8 cellular contexts compared by ENCODE assay signal in the genomic region with DNA sequence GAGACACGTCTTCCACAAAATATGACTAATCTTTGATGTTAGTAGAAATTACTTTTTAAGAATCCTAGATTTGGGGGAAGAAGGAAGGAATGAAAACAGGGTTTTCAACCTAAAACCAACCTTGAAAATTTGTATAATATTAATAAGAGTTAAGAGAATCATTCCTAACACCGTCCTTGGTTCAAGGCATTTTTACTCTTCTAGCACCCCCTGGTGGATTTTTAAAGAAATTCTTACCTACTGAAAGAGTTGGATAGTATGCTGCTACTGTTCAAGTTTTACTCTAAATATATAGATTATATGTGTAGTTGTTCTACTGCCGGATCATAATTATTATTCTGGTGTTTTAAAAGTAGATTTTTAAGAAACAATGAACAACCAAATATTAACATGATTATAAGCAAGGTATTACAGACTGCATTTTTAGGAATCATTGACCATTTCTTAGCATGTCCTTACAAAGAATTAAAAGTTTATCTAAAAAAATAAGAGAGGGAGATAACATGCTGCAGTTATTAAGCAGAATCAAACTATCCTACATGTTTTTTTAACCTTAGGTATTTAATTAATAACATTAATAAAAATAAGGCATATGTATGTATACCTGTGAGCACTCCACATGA. TPM values are rescaled to one million over a fixed set of nuclear protein-coding genes. Genes with fewer than 3 reads are reported as not detected.
DNase-seq lines count a peak whose midpoint lies in the region; ATAC-seq and TF ChIP-seq lines count a peak whose summit lies in the region.

No MANE protein-coding gene starts in this region.

- no peaks in the 10 kb centered on the region for H3K4me1 Mint-ChIP-seq in CD8-positive, alpha-beta T cell (ENCODE audit: low read depth)

- no peak overlapping the region for H3K4me3 ChIP-seq in CD8-positive, alpha-beta T cell (ENCODE audit: low read depth, low read length)
- no peak overlapping the region for H3K4me3 ChIP-seq in neural cell (ENCODE audit: low read length)
- no peak overlapping the region for H3K4me3 ChIP-seq in lower leg skin (ENCODE audit: low read depth, poor library complexity, severe bottlenecking)

- no peaks in the 10 kb centered on the region for H3K36me3 ChIP-seq in CD8-positive, alpha-beta T cell (ENCODE audit: insufficient read depth, low read length)
- H3K36me3 ChIP-seq in neural cell (ENCODE audit: insufficient read depth, low read length) = no peaks in the 10 kb centered on the region

- intact Hi-C loops in CD8-positive, alpha-beta T cell (cut with DNase I, micrococcal nuclease) = loop anchor here in 1 of 2 experiments (2.0 kb wide), 1 partner anchor 910 kb away; no protein-coding TSS in a partner anchor
- intact Hi-C loops in lower leg skin (cut with DNase I; ENCODE audit: low total_unique reads) = loop anchor here (5.0 kb wide), 1 partner anchor 889 kb away; no protein-coding TSS in a partner anchor

- 10 to 15% methylated on average over 3 of the region's 3 CpGs for WGBS in lower leg skin, 2 donors

- no peaks in the 10 kb centered on the region for H3K27me3 ChIP-seq in CD8-positive, alpha-beta T cell (ENCODE audit: insufficient read depth, low read length)
- H3K27me3 ChIP-seq in neural cell (ENCODE audit: insufficient read depth, low read depth, low read length) = no peaks in the 10 kb centered on the region

- no peaks in the 10 kb centered on the region for H3K27me3 Mint-ChIP-seq in CD8-positive, alpha-beta T cell (ENCODE audit: low read depth)

- H3K79me2 ChIP-seq in neural cell (replicated peaks; ENCODE audit: insufficient read depth, low read length) = no peaks in the 10 kb centered on the region

- no peak overlapping the region for H2AFZ ChIP-seq in neural cell (ENCODE audit: low read depth, low read length)

- CTCF ChIA-PET in CD8-positive, alpha-beta T cell (lab: Charles Lee) = no interaction called here

- POLR2A ChIA-PET in CD8-positive, alpha-beta T cell (lab: Charles Lee) = no interaction called here

- no peak overlapping the region for H3K27ac ChIP-seq in CD8-positive, alpha-beta T cell (ENCODE audit: low read depth, low read length)
- no peak overlapping the region for H3K27ac ChIP-seq in neural cell (ENCODE audit: low read length)

- H3F3A ChIP-seq in neural cell (ENCODE audit: insufficient read depth, low read length, poor library complexity, severe bottlenecking) = no peaks in the 10 kb centered on the region

- no peak for DNase-seq in CD8-positive, alpha-beta T cell
- DNase-seq in NOMO-1 treated with dmso at 0.1 percent for 144 hours (lab: John Stamatoyannopoulos, UW; ENCODE audit: unreplicated experiment) (peak; percentile 19), dermis blood vessel endothelial cell (peak; percentile 40), COLO668 (lab: John Stamatoyannopoulos, UW; ENCODE audit: unreplicated experiment) (no peak), lower leg skin (ENCODE audit: low spot score in 2 of 2) (no peak)

- no peaks in the 10 kb centered on the region for H4K20me1 ChIP-seq in neural cell (ENCODE audit: insufficient read depth)

- no peak overlapping the region for H3K4me2 ChIP-seq in neural cell (ENCODE audit: low read length)

- TF ChIP-seq EP300 in neural cell (conservative IDR thresholded peaks at IDR 0.05; ENCODE audit: poor library complexity, severe bottlenecking) = no peak

- H3K4me3 Mint-ChIP-seq in CD8-positive, alpha-beta T cell = no peak overlapping the region

- H3K9me3 ChIP-seq in CD8-positive, alpha-beta T cell (ENCODE audit: low read length) = no peaks in the 10 kb centered on the region
- no peaks in the 10 kb centered on the region for H3K9me3 ChIP-seq in neural cell (ENCODE audit: low read length)

- no peaks in the 10 kb centered on the region for H3K36me3 Mint-ChIP-seq in CD8-positive, alpha-beta T cell

- no peak overlapping the region for H3K27ac Mint-ChIP-seq in CD8-positive, alpha-beta T cell

- TF ChIP-seq POLR2A in lower leg skin (IDR thresholded peaks at IDR 0.05) = no peak

- H3K4me1 ChIP-seq in CD8-positive, alpha-beta T cell (ENCODE audit: insufficient read depth, low read length) = no peaks in the 10 kb centered on the region

- peak; percentile 36 for ATAC-seq in CD8-positive, alpha-beta T cell
- ATAC-seq in GM19395 (IDR thresholded peaks at IDR 0.05; ENCODE audit: unreplicated experiment) (peak; percentile 90), HG03469 (IDR thresholded peaks at IDR 0.05; ENCODE audit: unreplicated experiment) (peak; percentile 87)

- no peak overlapping the region for H3K9ac ChIP-seq in neural cell (ENCODE audit: low read length)

- TF ChIP-seq RAD21 in neural cell (conservative IDR thresholded peaks at IDR 0.05) = peak; percentile 92

- peak; percentile 60 for TF ChIP-seq CTCF in CD8-positive, alpha-beta T cell (IDR thresholded peaks at IDR 0.05)
- TF ChIP-seq CTCF in neural cell (IDR thresholded peaks at IDR 0.05; ENCODE audit: poor library complexity, severe bottlenecking) = peak; percentile 82
- no peak for TF ChIP-seq CTCF in lower leg skin (IDR thresholded peaks at IDR 0.05)

- no peaks in the 10 kb centered on the region for H3K9me2 ChIP-seq in neural cell (ENCODE audit: insufficient read depth, low read length)

- H3K9me3 Mint-ChIP-seq in CD8-positive, alpha-beta T cell = no peaks in the 10 kb centered on the region

TF ChIP-seq in neural cell, 6 proteins besides CTCF, POLR2A, EP300 and RAD21:
- no peak for TF ChIP-seq EZH2 (IDR thresholded peaks at IDR 0.05; ENCODE audit: borderline replicate concordance, insufficient read depth, low read length, poor library complexity, severe bottlenecking)
- TF ChIP-seq MXI1 (conservative IDR thresholded peaks at IDR 0.05; ENCODE audit: poor library complexity, severe bottlenecking) = no peak
- TF ChIP-seq TAF1 (IDR thresholded peaks at IDR 0.05; ENCODE audit: low read depth) = no peak
- TF ChIP-seq SMC3 (conservative IDR thresholded peaks at IDR 0.05; ENCODE audit: poor library complexity) = peak; percentile 96
- TF ChIP-seq REST (IDR thresholded peaks at IDR 0.05; ENCODE audit: borderline replicate concordance) = no peak

RNA-seq across cellular contexts. Expression of gene SLITRK6, which starts 7.4 kb away (rescaled TPM):
- total RNA-seq in CD8-positive, alpha-beta T cell = not detected
- total RNA-seq in dermis blood vessel endothelial cell (not detected in 2 replicates), lower leg skin (10 to 100 TPM in 2 of 4 donors, 1 to 10 TPM in 2; 4.7 to 12.2 (median 7.6) TPM)
- 27.8 and 28.6 TPM in 2 replicates for polyA plus RNA-seq in neural cell
- polyA minus RNA-seq in neural cell = 148 and 167 TPM in 2 replicates

Comparison
In these comparisons a context has a peak if more than half of its experiments do, and no peak if none do; other contexts are left out.
1. ATAC-seq: peak in every context shown above with its lines; median percentile 90 in GM19395; 87 in HG03469; 36 in CD8-positive, alpha-beta T cell.
2. DNase-seq: peak in NOMO-1 treated with dmso at 0.1 percent for 144 hours (single experiment) and dermis blood vessel endothelial cell (single experiment); none in CD8-positive, alpha-beta T cell (0 of 7), COLO668 (single experiment) and lower leg skin (0 of 2).
3. CTCF ChIP-seq: peak in CD8-positive, alpha-beta T cell (single experiment) and neural cell (single experiment); none in lower leg skin (0 of 3).